8 cellular contexts compared by ENCODE assay signal in genomic region chr6:14857501-14857900, GRCh38.
DNase-seq lines count a peak whose midpoint lies in the region; ATAC-seq and TF ChIP-seq lines count a peak whose summit lies in the region.

No MANE protein-coding gene starts in this region.

- POLR2A ChIA-PET in RWPE1 (lab: Yijun Ruan, JAX; ENCODE audit: low non-redundant PET): no interaction called here

- TF ChIP-seq CTCF in RWPE1 (conservative IDR thresholded peaks at IDR 0.05; ENCODE audit: low read depth): no peak

- H3K4me3 Mint-ChIP-seq in CD4-positive, CD25-positive, alpha-beta regulatory T cell: peak overlapping the region; percentile 49 to 83 (median 78)

- H3K27ac Mint-ChIP-seq in CD4-positive, CD25-positive, alpha-beta regulatory T cell: peak overlapping the region; percentile 92 to 98 (median 96)

- H3K27me3 ChIP-seq in CD4-positive, CD25-positive, alpha-beta regulatory T cell (ENCODE audit: control insufficient read depth, insufficient read depth, low read length): no peaks in the 10 kb centered on the region

- no peaks in the 10 kb centered on the region for H3K9me3 ChIP-seq in CD4-positive, CD25-positive, alpha-beta regulatory T cell (ENCODE audit: control insufficient read depth in 2 of 2, low read length in 2 of 2)

- no peaks in the 10 kb centered on the region for H3K36me3 ChIP-seq in CD4-positive, CD25-positive, alpha-beta regulatory T cell (ENCODE audit: control insufficient read depth, insufficient read depth, low read length)

- H3K9me3 Mint-ChIP-seq in CD4-positive, CD25-positive, alpha-beta regulatory T cell: no peaks in the 10 kb centered on the region

- ATAC-seq in CD4-positive, CD25-positive, alpha-beta regulatory T cell (ENCODE audit: low read depth in 2 of 2): peak; percentile 81 to 85
- ATAC-seq in HG03196 (IDR thresholded peaks at IDR 0.05; ENCODE audit: unreplicated experiment) (no peak), GM21737 (IDR thresholded peaks at IDR 0.05; ENCODE audit: unreplicated experiment) (no peak)

- DNase-seq in CD4-positive, CD25-positive, alpha-beta regulatory T cell: peak; percentile 13 to 55 (median 37)
- DNase-seq in activated CD4-positive, alpha-beta T cell treated with anti-CD3 and anti-CD28 coated beads for 4 hours: peak; percentile 82 to 83
- peak; percentile 59 for DNase-seq in activated naive CD8-positive, alpha-beta T cell treated with anti-CD3 and anti-CD28 coated beads, Interleukin-2, amount 50 U/mL, for 16 hours (ENCODE audit: low read depth, low spot score)
- peak; percentile 57 to 74 for DNase-seq in stimulated activated CD4-positive, alpha-beta T cell treated with anti-CD3 and anti-CD28 coated beads, Interleukin-1b, Interleukin-23, amount 100 ng/mL, for 4 hours (ENCODE audit: low read depth in 2 of 2)
- DNase-seq in GM19240 (ENCODE audit: insufficient read length, low spot score): no peak
- DNase-seq in RWPE1 (ENCODE audit: low spot score): no peak

- peaks cover 8% of the 10 kb centered on the region for H3K4me1 ChIP-seq in CD4-positive, CD25-positive, alpha-beta regulatory T cell (ENCODE audit: control insufficient read depth, insufficient read depth, low read length, poor library complexity, severe bottlenecking)

- CTCF ChIA-PET in RWPE1 (lab: Yijun Ruan, JAX): no interaction called here

- H3K27me3 Mint-ChIP-seq in CD4-positive, CD25-positive, alpha-beta regulatory T cell: peaks cover 5% of the 10 kb centered on the region

- H3K4me1 Mint-ChIP-seq in CD4-positive, CD25-positive, alpha-beta regulatory T cell: peaks cover 9 to 13% (median 11%) of the 10 kb centered on the region in 4 donors

- no peak overlapping the region for H3K27ac ChIP-seq in CD4-positive, CD25-positive, alpha-beta regulatory T cell (ENCODE audit: insufficient read depth, low read length, poor library complexity, severe bottlenecking)
- no peak overlapping the region for H3K27ac ChIP-seq in RWPE1

- H3K4me3 ChIP-seq in CD4-positive, CD25-positive, alpha-beta regulatory T cell (ENCODE audit: low read depth, low read length): peak overlapping the region; percentile 48

- no peaks in the 10 kb centered on the region for H3K36me3 Mint-ChIP-seq in CD4-positive, CD25-positive, alpha-beta regulatory T cell

Comparison
In these comparisons a context has a peak if more than half of its experiments do, and no peak if none do; other contexts are left out.
1. ATAC-seq: peak in CD4-positive, CD25-positive, alpha-beta regulatory T cell (2 of 2); none in HG03196 (single experiment) and GM21737 (single experiment).
2. DNase-seq: peak in CD4-positive, CD25-positive, alpha-beta regulatory T cell (3 of 3), activated CD4-positive, alpha-beta T cell treated with anti-CD3 and anti-CD28 coated beads for 4 hours (2 of 2), activated naive CD8-positive, alpha-beta T cell treated with anti-CD3 and anti-CD28 coated beads, Interleukin-2, amount 50 U/mL, for 16 hours (single experiment) and stimulated activated CD4-positive, alpha-beta T cell treated with anti-CD3 and anti-CD28 coated beads, Interleukin-1b, Interleukin-23, amount 100 ng/mL, for 4 hours (2 of 2); none in GM19240 (single experiment) and RWPE1 (single experiment).